29 cellular contexts compared by ENCODE assay signal in genomic region chr11:127632971-127633680, GRCh38.
DNase-seq lines count a peak whose midpoint lies in the region; ATAC-seq, FAIRE-seq and TF ChIP-seq lines count a peak whose summit lies in the region.
"Had no signal": no experiment of that assay in that cellular context is flagged by ENCODE, and none has a peak within 500 bp of the region (broad histone marks: within the 10 kb centered on the region; RNA-seq: fewer than 3 reads in every experiment).

No MANE protein-coding gene starts in this region.

- no peak for TF ChIP-seq RAD21 in H1 (IDR thresholded peaks at IDR 0.05 in 1 of 2, conservative IDR thresholded peaks at IDR 0.05 in 1 of 2; ENCODE audit: low read depth in 2 of 2, low read length in 2 of 2)

- H3K4me1 ChIP-seq in HUES6 (ENCODE audit: control insufficient read depth, insufficient read depth, low read length): peaks cover 23% of the 10 kb centered on the region
- peaks cover 0 to 10% (median 5%) of the 10 kb centered on the region in 4 experiments; a peak in 5 of 7 replicates for H3K4me1 ChIP-seq in H1 (replicated peaks in 1 of 4; ENCODE audit: control insufficient read depth in 3 of 4, insufficient read depth in 4 of 4, low read length in 3 of 4)
- H3K4me1 ChIP-seq in neural progenitor cell: peaks cover 6% of the 10 kb centered on the region
- H3K4me1 ChIP-seq: ascending aorta, suprapubic skin had no signal

- H3K4me2 ChIP-seq in H1 (ENCODE audit: insufficient read depth in 1 of 2, low read depth in 2 of 2, low read length in 2 of 2) (no peak overlapping the region), neural progenitor cell (no peak overlapping the region)
- H3K4me2 ChIP-seq: hepatocyte, PC-9 had no signal

- H3K79me2 ChIP-seq in H1 (ENCODE audit: control insufficient read depth in 1 of 2, insufficient read depth in 2 of 2, low read length in 2 of 2): no peaks in the 10 kb centered on the region
- H3K79me2 ChIP-seq in neural progenitor cell (ENCODE audit: low read depth): no peaks in the 10 kb centered on the region
- H3K79me2 ChIP-seq: hepatocyte had no signal

- FAIRE-seq in H1 (lab: Jason Lieb, UNC): peak; percentile 62
- FAIRE-seq: K562, keratinocyte had no signal

- ATAC-seq in GM21360 (IDR thresholded peaks at IDR 0.05; ENCODE audit: unreplicated experiment) (peak; percentile 19), GM19328 (IDR thresholded peaks at IDR 0.05; ENCODE audit: unreplicated experiment) (no peak)
- ATAC-seq: effector memory CD8-positive, alpha-beta T cell; K562; naive thymus-derived CD4-positive, alpha-beta T cell had no signal

- H3K4me3 Mint-ChIP-seq in neural progenitor cell: no peak overlapping the region
- H3K4me3 Mint-ChIP-seq: activated naive CD8-positive, alpha-beta T cell treated with anti-CD3 and anti-CD28 coated beads, Interleukin-2, amount 10 ng/mL, durations not matched to agents 7 days and 5 days; CD14-positive monocyte; effector memory CD8-positive, alpha-beta T cell; mesothelial cell of epicardium; naive thymus-derived CD4-positive, alpha-beta T cell; T-helper 2 cell treated with Interferon-gamma antibody and Interleukin-4, amounts not matched to agents 5 μg/mL and 100 μg/mL, for 36 hours had no signal

- peak overlapping the region; percentile 12; the same call in 1 of the 2 replicates for H2BK5ac ChIP-seq in H1 (ENCODE audit: low read depth, low read length)

- H3K9ac ChIP-seq in HUES6 (ENCODE audit: low read length) (no peak overlapping the region), H1 (replicated peaks in 1 of 4; ENCODE audit: extremely low read depth in 1 of 4, low read depth in 3 of 4, low read length in 3 of 4) (no peak overlapping the region), neural progenitor cell (no peak overlapping the region)

- H2AFZ ChIP-seq in H1 (ENCODE audit: low read length) (peak overlapping the region; percentile 25), neural progenitor cell (replicated peaks) (peak overlapping the region; percentile 40)
- H2AFZ ChIP-seq: hepatocyte, PC-9 had no signal

- H3K23ac ChIP-seq in H1 (ENCODE audit: insufficient read length): no peak overlapping the region

- no peak overlapping the region for H2BK120ac ChIP-seq in H1 (replicated peaks; ENCODE audit: low read depth, low read length)

- no peaks in the 10 kb centered on the region for H4K20me1 ChIP-seq in H1 (replicated peaks in 1 of 2; ENCODE audit: control insufficient read depth in 1 of 2, insufficient read depth in 2 of 2, low read length in 2 of 2)
- no peaks in the 10 kb centered on the region for H4K20me1 ChIP-seq in neural progenitor cell (ENCODE audit: low read depth)

- no peaks in the 10 kb centered on the region for H3K79me1 ChIP-seq in H1 (ENCODE audit: low read depth, low read length)

- WGBS in H1 (ENCODE audit: extremely low coverage in 1 of 2, insufficient coverage in 1 of 2, insufficient read length in 1 of 2, insufficient replicate concordance in 2 of 2, low coverage in 1 of 2, low lambda C conversion rate in 2 of 2, missing lambda C conversion rate in 1 of 2), 2 experiments: 48% methylated on average over 2 of the region's 2 CpGs; no CpG with 5 or more reads in 1 of the 2 experiments

- H3K27ac Mint-ChIP-seq in neural progenitor cell: no peak overlapping the region
- H3K27ac Mint-ChIP-seq: activated naive CD8-positive, alpha-beta T cell treated with anti-CD3 and anti-CD28 coated beads, Interleukin-2, amount 10 ng/mL, durations not matched to agents 7 days and 5 days; CD14-positive monocyte; effector memory CD8-positive, alpha-beta T cell; mesothelial cell of epicardium; naive thymus-derived CD4-positive, alpha-beta T cell; T-helper 2 cell treated with Interferon-gamma antibody and Interleukin-4, amounts not matched to agents 5 μg/mL and 100 μg/mL, for 36 hours had no signal

- no peak for DNase-seq in H1 (ENCODE audit: low read depth in 1 of 2, low spot score in 2 of 2)
- DNase-seq in neural progenitor cell (ENCODE audit: low spot score): no peak
- DNase-seq in GDM1 (lab: John Stamatoyannopoulos, UW): no peak
- no peak for DNase-seq in SKM-1 treated with dmso at 0.1 percent for 144 hours (lab: John Stamatoyannopoulos, UW; ENCODE audit: unreplicated experiment)
- DNase-seq in OCI-M1 (lab: John Stamatoyannopoulos, UW): no peak
- DNase-seq: activated CD4-positive, alpha-beta T cell treated with anti-CD3 and anti-CD28 coated beads for 4 hours; activated naive CD8-positive, alpha-beta T cell treated with anti-CD3 and anti-CD28 coated beads, Interleukin-2, amount 10 ng/mL, durations not matched to agents 7 days and 5 days; activated T-cell treated with anti-CD3 and anti-CD28 coated beads for 4 hours; cortex of kidney; effector memory CD8-positive, alpha-beta T cell; foreskin melanocyte; HCEC 1CT; MG63; naive thymus-derived CD4-positive, alpha-beta T cell; NCI-H2107; PC-9; Right ventricle myocardium superior; stimulated activated naive CD4-positive, alpha-beta T cell had no signal

- no peaks in the 10 kb centered on the region for H3K9me3 Mint-ChIP-seq in neural progenitor cell
- H3K9me3 Mint-ChIP-seq: activated naive CD8-positive, alpha-beta T cell treated with anti-CD3 and anti-CD28 coated beads, Interleukin-2, amount 10 ng/mL, durations not matched to agents 7 days and 5 days; mesothelial cell of epicardium; T-helper 2 cell treated with Interferon-gamma antibody and Interleukin-4, amounts not matched to agents 5 μg/mL and 100 μg/mL, for 36 hours had no signal

- H3K14ac ChIP-seq in H1 (ENCODE audit: insufficient read length): no peak overlapping the region

- 0 out of 2 replicates have a peak overlapping the region, but pooled peaks have one; percentile 1 for H3K4me3 ChIP-seq in HUES6 (ENCODE audit: low read depth, low read length)
- peak overlapping the region in 1 of 4 experiments; percentile 36; a peak in 1 of 8 replicates for H3K4me3 ChIP-seq in H1 (ENCODE audit: extremely low read depth in 1 of 4, insufficient read depth in 2 of 4, low read depth in 3 of 4, low read length in 4 of 4)
- H3K4me3 ChIP-seq in neural progenitor cell: no peak overlapping the region
- H3K4me3 ChIP-seq: ascending aorta, hepatocyte, K562, MG63, PC-9, suprapubic skin had no signal

- TF ChIP-seq POLR2A in H1 (IDR thresholded peaks at IDR 0.05; ENCODE audit: control extremely low read depth in 1 of 2, low read depth in 2 of 2, low read length in 2 of 2): no peak

- H3K36me3 ChIP-seq in HUES6 (ENCODE audit: control insufficient read depth, insufficient read depth, low read length) (no peaks in the 10 kb centered on the region), H1 (ENCODE audit: control insufficient read depth in 2 of 4, insufficient read depth in 4 of 4, low read length in 3 of 4) (no peaks in the 10 kb centered on the region), neural progenitor cell (no peaks in the 10 kb centered on the region)
- H3K36me3 ChIP-seq: ascending aorta, MG63, suprapubic skin had no signal

- no peaks in the 10 kb centered on the region for H3K36me3 Mint-ChIP-seq in neural progenitor cell
- H3K36me3 Mint-ChIP-seq: activated naive CD8-positive, alpha-beta T cell treated with anti-CD3 and anti-CD28 coated beads, Interleukin-2, amount 10 ng/mL, durations not matched to agents 7 days and 5 days; CD14-positive monocyte; mesothelial cell of epicardium; naive thymus-derived CD4-positive, alpha-beta T cell had no signal

- H3K9me3 ChIP-seq in HUES6 (ENCODE audit: control insufficient read depth, insufficient read depth, low read depth, low read length) (no peaks in the 10 kb centered on the region), H1 (ENCODE audit: insufficient read depth in 2 of 2, low read depth in 1 of 2, low read length in 1 of 2) (no peaks in the 10 kb centered on the region), neural progenitor cell (ENCODE audit: low read depth) (no peaks in the 10 kb centered on the region)
- H3K9me3 ChIP-seq: ascending aorta, MG63, suprapubic skin had no signal

- peak overlapping the region; percentile 75 for H4K91ac ChIP-seq in H1 (replicated peaks; ENCODE audit: insufficient read length, low read length)

- H3K4ac ChIP-seq in H1 (replicated peaks; ENCODE audit: insufficient read length, low read depth, low read length): peak overlapping the region; percentile 46

- no peaks in the 10 kb centered on the region for H3F3A ChIP-seq in neural progenitor cell (ENCODE audit: low read depth)

- H3K4me1 Mint-ChIP-seq in neural progenitor cell: peaks cover 6% of the 10 kb centered on the region
- H3K4me1 Mint-ChIP-seq: activated naive CD8-positive, alpha-beta T cell treated with anti-CD3 and anti-CD28 coated beads, Interleukin-2, amount 10 ng/mL, durations not matched to agents 7 days and 5 days; CD14-positive monocyte; naive thymus-derived CD4-positive, alpha-beta T cell had no signal

- no peak overlapping the region for H4K8ac ChIP-seq in H1 (ENCODE audit: extremely low read depth, insufficient read depth, low read length)

- TF ChIP-seq CTCF in H1 (IDR thresholded peaks at IDR 0.05; ENCODE audit: control extremely low read depth in 1 of 3, insufficient read depth in 1 of 3, low read depth in 1 of 3, low read length in 3 of 3) (no peak), neural progenitor cell (IDR thresholded peaks at IDR 0.05) (no peak)

- POLR2A ChIA-PET in H1 (lab: Charles Lee; ENCODE audit: partially characterized antibody): interaction anchor here (1.0 kb wide), 1 partner anchor 9 kb away, joined by 3 read pairs; no protein-coding TSS in a partner anchor

- H2BK20ac ChIP-seq in H1 (ENCODE audit: low read length): peak overlapping the region; percentile 67; the same call in 1 of the 2 replicates

- no peak overlapping the region for H3K27ac ChIP-seq in HUES6 (ENCODE audit: low read depth, low read length)
- no peak overlapping the region for H3K27ac ChIP-seq in H1 (ENCODE audit: low read depth, low read length)
- H3K27ac ChIP-seq in neural progenitor cell: no peak overlapping the region
- H3K27ac ChIP-seq: ascending aorta, hepatocyte, PC-9, suprapubic skin had no signal

- H3K18ac ChIP-seq in H1 (ENCODE audit: extremely low read depth, low read length): no peak overlapping the region

- no peak overlapping the region for H2BK15ac ChIP-seq in H1 (ENCODE audit: low read length)

- no peaks in the 10 kb centered on the region for H3K23me2 ChIP-seq in H1 (ENCODE audit: low read depth, low read length)

- no peak for TF ChIP-seq EP300 in H1 (IDR thresholded peaks at IDR 0.05; ENCODE audit: borderline replicate concordance in 1 of 2, low read depth in 2 of 2, low read length in 2 of 2)

- H3K27me3 ChIP-seq in HUES6 (ENCODE audit: control insufficient read depth, insufficient read depth, low read length): no peaks in the 10 kb centered on the region
- no peaks in the 10 kb centered on the region for H3K27me3 ChIP-seq in H1 (replicated peaks in 1 of 4; ENCODE audit: control insufficient read depth in 3 of 4, extremely low read depth in 1 of 4, insufficient read depth in 3 of 4, low read length in 3 of 4)
- no peaks in the 10 kb centered on the region for H3K27me3 ChIP-seq in neural progenitor cell
- H3K27me3 ChIP-seq: ascending aorta, hepatocyte, MG63, suprapubic skin had no signal

- H2BK12ac ChIP-seq in H1 (ENCODE audit: low read depth, low read length): peak overlapping the region; percentile 61

- H3K56ac ChIP-seq in H1 (replicated peaks; ENCODE audit: insufficient read length, low read depth, low read length): no peak overlapping the region

- CTCF ChIA-PET in H1 (lab: Charles Lee; ENCODE audit: partially characterized antibody): interaction anchor here (1.2 to 1.3 kb wide), 2 partner anchors 162 to 211 kb away, joined by 3 to 4 read pairs; no protein-coding TSS in a partner anchor

- no peak overlapping the region for H4K5ac ChIP-seq in H1 (ENCODE audit: insufficient read length, low read depth, low read length)

- peaks cover 2% of the 10 kb centered on the region for H3K27me3 Mint-ChIP-seq in neural progenitor cell (ENCODE audit: insufficient read depth, low read depth)
- H3K27me3 Mint-ChIP-seq: activated naive CD8-positive, alpha-beta T cell treated with anti-CD3 and anti-CD28 coated beads, Interleukin-2, amount 10 ng/mL, durations not matched to agents 7 days and 5 days had no signal

- no peak overlapping the region for H2AK5ac ChIP-seq in H1 (ENCODE audit: low read depth, low read length)
